In the genomic region with DNA sequence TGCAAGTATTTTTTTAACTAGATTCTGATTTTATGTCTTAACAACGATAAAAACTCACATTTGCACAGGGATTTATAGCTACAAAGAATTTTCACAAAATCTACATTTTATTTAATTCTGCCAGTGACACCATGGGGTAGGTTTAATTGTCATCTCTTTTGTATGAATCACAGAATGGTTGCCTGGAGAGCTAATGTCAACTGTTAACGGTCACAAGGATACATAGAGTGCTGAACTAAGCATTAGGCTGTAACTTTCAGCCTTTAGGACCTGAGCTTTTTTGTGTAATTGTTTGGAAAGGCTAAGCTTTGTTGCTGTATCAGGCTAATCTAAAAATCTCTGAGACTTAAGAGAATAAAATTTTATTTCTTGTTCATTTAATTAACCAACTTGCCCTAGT, we compare ENCODE assay signal across 17 cellular contexts.
A peak's percentile ranks its signal among the peaks of the same experiment; 100 is the strongest.
DNase-seq lines count a peak whose midpoint lies in the region; TF ChIP-seq lines count a peak whose summit lies in the region.
"Had no signal": no experiment of that assay in that cellular context is flagged by ENCODE, and none has a peak within 500 bp of the region (broad histone marks: within the 10 kb centered on the region; RNA-seq: fewer than 3 reads in every experiment).

No MANE protein-coding gene starts in this region.

- H3K4me3 ChIP-seq in ACC112 (ENCODE audit: low read depth, low read length), result no peak overlapping the region
- no peak overlapping the region for H3K4me3 ChIP-seq in OCI-LY7 (ENCODE audit: low read depth, low read length, poor library complexity, severe bottlenecking)
- H3K4me3 ChIP-seq in esophagus muscularis mucosa, result no peak overlapping the region
- H3K4me3 ChIP-seq: Peyer's patch had no signal

- no peak for TF ChIP-seq CTCF in OCI-LY7 (conservative IDR thresholded peaks at IDR 0.05; ENCODE audit: low read length)
- no peak for TF ChIP-seq CTCF in esophagus muscularis mucosa (IDR thresholded peaks at IDR 0.05)

- H3K9me3 ChIP-seq in OCI-LY7 (ENCODE audit: low read length), result no peaks in the 10 kb centered on the region
- no peaks in the 10 kb centered on the region for H3K9me3 ChIP-seq in esophagus muscularis mucosa
- H3K9me3 ChIP-seq: Peyer's patch had no signal

- POLR2A ChIA-PET in OCI-LY7 (lab: Charles Lee), result interaction anchor here (0.7 kb wide), 1 partner anchor 82 kb away, joined by 3 read pairs; no protein-coding TSS in a partner anchor

- no peak for TF ChIP-seq POLR2A in esophagus muscularis mucosa (IDR thresholded peaks at IDR 0.05; ENCODE audit: low read depth)

- H3K27me3 ChIP-seq in ACC112 (ENCODE audit: insufficient read depth, low read length) (no peaks in the 10 kb centered on the region), esophagus muscularis mucosa (no peaks in the 10 kb centered on the region)
- H3K27me3 ChIP-seq: Peyer's patch had no signal

- H3K79me2 ChIP-seq in ACC112 (ENCODE audit: control insufficient read depth, insufficient read depth, low read length, unreplicated experiment) (no peaks in the 10 kb centered on the region), OCI-LY7 (ENCODE audit: insufficient read depth, low read depth, low read length) (no peaks in the 10 kb centered on the region)

- CTCF ChIA-PET in OCI-LY7 (lab: Charles Lee; ENCODE audit: unreplicated experiment), result no interaction called here

- H3K36me3 ChIP-seq in ACC112 (ENCODE audit: insufficient read depth, low read length) (no peaks in the 10 kb centered on the region), OCI-LY7 (ENCODE audit: insufficient read depth, low read length) (no peaks in the 10 kb centered on the region), esophagus muscularis mucosa (no peaks in the 10 kb centered on the region)
- H3K36me3 ChIP-seq: Peyer's patch had no signal

- DNase-seq in ELR (ENCODE audit: low read depth), result peak; percentile 70
- no peak for DNase-seq in OCI-LY7 (ENCODE audit: low spot score)
- DNase-seq in esophagus muscularis mucosa (ENCODE audit: extremely low spot score), result peak; percentile 34
- no peak for DNase-seq in amygdala (lab: John Stamatoyannopoulos, UW)
- DNase-seq in hippocampal formation (lab: John Stamatoyannopoulos, UW), result no peak
- no peak for DNase-seq in stimulated activated CD4-positive, alpha-beta T cell treated with anti-CD3 and anti-CD28 coated beads, Interleukin-4, amount 100 ng/mL, for 24 hours
- DNase-seq in activated CD4-positive, alpha-beta T cell treated with anti-CD3 and anti-CD28 coated beads, Interleukin-2, amount 50 U/mL, for 48 hours, result no peak
- DNase-seq: AML-193, COR-L47, KG1, NCI-H1048, NCI-H146, NCI-H2081 treated with DMSO at 0.1 percent for 48 hours, NCI-H510A, Peyer's patch, SHP77 treated with DMSO at 0.1 percent for 48 hours had no signal

- intact Hi-C loops in OCI-LY7 (cut with micrococcal nuclease; ENCODE audit: unreplicated experiment) (no loop called here), esophagus muscularis mucosa (cut with DNase I) (no loop called here)

- H2AFZ ChIP-seq in ACC112 (ENCODE audit: low read length, unreplicated experiment) (no peak overlapping the region), OCI-LY7 (ENCODE audit: low read length) (peak overlapping the region; percentile 71; the same call in 1 of the 2 replicates)

- BruUV-seq in OCI-LY7 (replicated peaks; lab: Mats Ljungman, UMichigan), result no TSS peak

- no peak for TF ChIP-seq EP300 in esophagus muscularis mucosa (IDR thresholded peaks at IDR 0.05)

- H3K27ac ChIP-seq in ACC112 (ENCODE audit: low read depth, low read length) (peak overlapping the region; percentile 11; the same call in 1 of the 2 replicates), OCI-LY7 (ENCODE audit: low read depth, low read length, poor library complexity, severe bottlenecking) (no peak overlapping the region), esophagus muscularis mucosa (replicated peaks in 1 of 4) (no peak overlapping the region)

- no peaks in the 10 kb centered on the region for H3K4me1 ChIP-seq in ACC112 (ENCODE audit: control insufficient read depth, insufficient read depth, low read length, unreplicated experiment)
- no peaks in the 10 kb centered on the region for H3K4me1 ChIP-seq in OCI-LY7 (ENCODE audit: insufficient read depth, low read length, poor library complexity, severe bottlenecking)
- peaks cover 0 to 9% (median 6%) of the 10 kb centered on the region in 4 donors for H3K4me1 ChIP-seq in esophagus muscularis mucosa
- H3K4me1 ChIP-seq: Peyer's patch had no signal

- 66% methylated on average over 2 of the region's 2 CpGs for WGBS in esophagus muscularis mucosa

- H3K4me2 ChIP-seq in OCI-LY7 (ENCODE audit: low read length), result no peak overlapping the region

- no peaks in the 10 kb centered on the region for H4K20me1 ChIP-seq in OCI-LY7 (ENCODE audit: insufficient read depth, low read length)

- no peaks in the 10 kb centered on the region for H3K9me2 ChIP-seq in OCI-LY7 (ENCODE audit: insufficient read depth, low read length)

Comparison
In these comparisons a context has a peak if more than half of its experiments do, and no peak if none do; other contexts are left out.
1. DNase-seq: peak in ELR (single experiment) and esophagus muscularis mucosa (single experiment); none in OCI-LY7 (single experiment), amygdala (0 of 56), hippocampal formation (0 of 2), stimulated activated CD4-positive, alpha-beta T cell treated with anti-CD3 and anti-CD28 coated beads, Interleukin-4, amount 100 ng/mL, for 24 hours (single experiment) and activated CD4-positive, alpha-beta T cell treated with anti-CD3 and anti-CD28 coated beads, Interleukin-2, amount 50 U/mL, for 48 hours (0 of 2).